11 cellular contexts compared by ENCODE assay signal in the genomic region with DNA sequence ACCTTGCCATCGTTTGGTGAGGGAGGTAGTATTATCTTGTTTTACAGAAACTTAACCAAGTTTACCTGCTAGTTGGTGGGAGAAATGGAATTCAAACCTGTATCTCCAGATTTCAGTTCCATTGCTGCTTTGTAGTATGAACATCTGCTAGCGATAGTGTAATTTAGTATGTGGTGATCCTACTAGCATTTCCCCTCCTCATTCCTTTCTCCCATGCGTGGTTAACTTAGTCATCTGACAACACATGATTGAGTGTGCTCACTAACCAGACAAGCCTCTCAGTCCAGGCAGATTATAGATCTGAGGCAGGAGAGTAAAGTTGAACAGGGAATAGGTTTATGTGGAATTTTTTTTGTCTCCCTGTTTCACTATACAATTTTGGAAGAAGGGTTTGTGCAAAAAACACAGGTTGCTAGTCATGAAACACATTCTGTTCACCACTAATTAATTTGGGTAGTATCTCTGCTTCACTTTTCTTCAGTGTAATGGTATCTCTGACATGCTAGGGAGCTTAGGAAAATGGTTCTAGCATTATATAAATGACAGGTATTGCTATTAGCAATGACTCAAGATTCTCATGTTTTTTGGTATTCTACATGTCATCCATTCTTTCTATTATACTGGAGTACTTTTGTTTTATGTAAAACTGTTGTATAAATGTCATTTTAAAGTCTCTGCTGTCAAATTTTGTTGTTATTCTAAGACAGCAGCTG. TPM values are rescaled to one million over a fixed set of nuclear protein-coding genes. Genes with fewer than 3 reads are reported as not detected.
A peak's percentile ranks its signal among the peaks of the same experiment; 100 is the strongest.
DNase-seq lines count a peak whose midpoint lies in the region; FAIRE-seq and TF ChIP-seq lines count a peak whose summit lies in the region.
"Had no signal": no experiment of that assay in that cellular context is flagged by ENCODE, and none has a peak within 500 bp of the region (broad histone marks: within the 10 kb centered on the region; RNA-seq: fewer than 3 reads in every experiment).

No MANE protein-coding gene starts in this region.

- no peak for FAIRE-seq in bronchial epithelial cell (lab: Jason Lieb, UNC)

- H3K36me3 ChIP-seq in bronchial epithelial cell (ENCODE audit: control insufficient read depth, insufficient read depth, low read length) (no peaks in the 10 kb centered on the region), testis (ENCODE audit: low read depth, missing control alignments) (no peaks in the 10 kb centered on the region)
- H3K36me3 ChIP-seq: ascending aorta, suprapubic skin had no signal

- no peaks in the 10 kb centered on the region for H3K9me3 ChIP-seq in testis
- H3K9me3 ChIP-seq: ascending aorta, suprapubic skin had no signal

- DNase-seq in CD1c-positive myeloid dendritic cell (ENCODE audit: extremely low spot score), result peak; percentile 39
- peak; percentile 86 for DNase-seq in HT1080 (ENCODE audit: low read depth)
- peak; percentile 91 for DNase-seq in bronchial epithelial cell (ENCODE audit: low read depth)
- DNase-seq in midbrain (lab: John Stamatoyannopoulos, UW), result peak; percentile 45
- no peak for DNase-seq in NCI-H2081 treated with DMSO at 0.1 percent for 48 hours (lab: John Stamatoyannopoulos, UW)
- no peak for DNase-seq in testis
- no peak for DNase-seq in 8988T
- no peak for DNase-seq in G401 (ENCODE audit: low spot score)
- DNase-seq: SIG-M5 had no signal

- in situ Hi-C loops in G401 (cut with HindIII; ENCODE audit: low sequenced_read_pairs), result no loop called here

- peaks cover 4% of the 10 kb centered on the region for H3K4me1 ChIP-seq in testis

- 67% methylated on average over 3 of the region's 3 CpGs for WGBS in testis, 2 donors

- TF ChIP-seq CTCF in bronchial epithelial cell (IDR thresholded peaks at IDR 0.05; ENCODE audit: insufficient read depth, low read length, severe bottlenecking), result no peak
- TF ChIP-seq CTCF in testis (IDR thresholded peaks at IDR 0.05), result no peak

- H3K4me3 ChIP-seq in bronchial epithelial cell (ENCODE audit: low read depth, low read length) (no peak overlapping the region), testis (no peak overlapping the region)
- H3K4me3 ChIP-seq: ascending aorta, suprapubic skin had no signal

- intact Hi-C loops in testis (cut with DNase I; ENCODE audit: low total_unique reads), result no loop called here

- no peak for TF ChIP-seq POLR2A in testis (IDR thresholded peaks at IDR 0.05)

- no peaks in the 10 kb centered on the region for H3K27me3 ChIP-seq in bronchial epithelial cell (ENCODE audit: control insufficient read depth, insufficient read depth, low read length)
- no peaks in the 10 kb centered on the region for H3K27me3 ChIP-seq in testis
- H3K27me3 ChIP-seq: ascending aorta, suprapubic skin had no signal

- no peak overlapping the region for H3K27ac ChIP-seq in testis
- H3K27ac ChIP-seq: ascending aorta, suprapubic skin had no signal

RNA-seq across cellular contexts. Expression of gene RBPJ, which starts 21.7 kb away (rescaled TPM):
- total RNA-seq in HT1080 (2014; rRNA removed; shearing (Covaris generic)), result 27.3 and 31.3 TPM in 2 replicates
- 40.1 and 47.8 TPM in 2 replicates for polyA plus RNA-seq in HT1080 (2015; cell fraction: cytosol; rRNA removed)
- 82.1 and 97.7 TPM in 2 replicates for polyA plus RNA-seq in HT1080 (2015; cell fraction: nucleus; rRNA removed)
- total RNA-seq in bronchial epithelial cell (26.6 and 34.5 TPM in 2 replicates), testis (10 to 100 TPM; 57.7 to 75.8 TPM)
- polyA plus RNA-seq in testis (ENCODE audit: insufficient read depth, low read depth, low replicate concordance), result 71.6 TPM
- total RNA-seq in G401 (2014; rRNA removed; shearing (Covaris generic)), result 207 and 336 TPM in 2 replicates

Comparison
In these comparisons a context has a peak if more than half of its experiments do, and no peak if none do; other contexts are left out.
1. DNase-seq: peak in CD1c-positive myeloid dendritic cell (single experiment), HT1080 (single experiment), bronchial epithelial cell (single experiment) and midbrain (single experiment); none in NCI-H2081 treated with DMSO at 0.1 percent for 48 hours (single experiment), testis (single experiment), 8988T (single experiment) and G401 (single experiment).